ENCODE assay signal across 8 cellular contexts in the genomic region with DNA sequence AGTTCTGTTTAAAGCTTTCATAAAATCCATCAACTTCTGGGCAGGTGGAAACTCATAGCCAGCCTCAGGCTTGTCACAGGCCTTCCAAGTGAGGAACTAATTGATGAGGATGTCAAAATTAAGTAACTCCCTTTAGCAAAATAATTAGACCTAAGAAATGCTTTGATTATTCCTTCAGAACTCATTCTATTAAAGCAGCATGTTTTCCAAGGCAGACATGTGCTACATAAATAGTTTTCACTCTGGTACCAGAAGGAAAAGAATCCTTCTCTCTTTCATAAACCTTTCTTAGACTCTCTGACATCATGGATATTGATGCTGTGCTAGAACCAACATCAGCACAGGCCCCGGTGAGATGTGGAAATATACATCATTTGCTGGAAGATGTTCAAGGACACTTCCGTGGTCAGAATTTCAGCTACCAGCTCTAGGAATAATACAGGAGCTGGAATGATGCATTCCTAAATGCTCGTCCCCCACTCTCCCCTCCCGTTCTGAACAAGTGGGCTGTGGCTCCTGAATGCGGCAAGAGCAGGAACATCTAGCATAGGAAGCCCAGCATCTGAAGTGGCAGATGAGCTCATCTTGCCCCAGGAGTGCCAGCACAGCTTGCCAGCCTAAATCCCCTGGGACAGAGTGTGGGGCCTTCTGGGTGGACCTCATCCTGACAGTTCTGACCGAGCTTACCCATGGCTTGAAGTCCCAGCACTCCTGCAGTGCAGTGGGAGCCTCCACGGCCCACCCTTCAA.
DNase-seq lines count a peak whose midpoint lies in the region; ATAC-seq and TF ChIP-seq lines count a peak whose summit lies in the region.

No MANE protein-coding gene starts in this region.

- H3K4me1 Mint-ChIP-seq in endodermal cell, result peaks cover 42% of the 10 kb centered on the region
- H3K4me1 Mint-ChIP-seq in nephron, result peaks cover 85% of the 10 kb centered on the region

- H3K36me3 Mint-ChIP-seq in endodermal cell (ENCODE audit: low read depth) (no peaks in the 10 kb centered on the region), nephron (ENCODE audit: low read depth) (peaks cover 24% of the 10 kb centered on the region)

- H3K9me3 Mint-ChIP-seq in endodermal cell (no peaks in the 10 kb centered on the region), nephron (no peaks in the 10 kb centered on the region)

- 74 to 75% methylated on average over 4 to 7 of the region's 7 CpGs for WGBS in endodermal cell (ENCODE audit: insufficient coverage in 1 of 2, insufficient read length in 1 of 2), 2 experiments

- no peaks in the 10 kb centered on the region for H3K27me3 ChIP-seq in endodermal cell (ENCODE audit: control insufficient read depth, insufficient read depth, low read length, poor library complexity, severe bottlenecking)

- peak overlapping the region; percentile 74 for H3K27ac ChIP-seq in endodermal cell (ENCODE audit: low read depth, low read length)

- DNase-seq in AG10803 (ENCODE audit: low read depth) (peak; percentile 94), NCI-H2196 treated with DMSO at 0.1 percent for 48 hours (lab: John Stamatoyannopoulos, UW; ENCODE audit: unreplicated experiment) (peak; percentile 57), endodermal cell (peak; percentile 65), NCI-H187 treated with DMSO at 0.1 percent for 48 hours (lab: John Stamatoyannopoulos, UW) (no peak), SKM-1 treated with dmso at 0.1 percent for 144 hours (lab: John Stamatoyannopoulos, UW; ENCODE audit: unreplicated experiment) (no peak), 8988T (no peak)

- H3K4me3 ChIP-seq in AG10803 (ENCODE audit: low read length) (peak overlapping the region; percentile 15; the same call in 1 of the 2 replicates), endodermal cell (ENCODE audit: low read length) (no peak overlapping the region)

- peak overlapping the region; percentile 59 for H3K27ac Mint-ChIP-seq in endodermal cell
- H3K27ac Mint-ChIP-seq in nephron, result peak overlapping the region; percentile 88 to 90 (median 89)

- H3K4me1 ChIP-seq in endodermal cell (ENCODE audit: control insufficient read depth, insufficient read depth, low read length), result peaks cover 7% of the 10 kb centered on the region

- no peak overlapping the region for H3K4me3 Mint-ChIP-seq in endodermal cell
- peak overlapping the region in 2 of 3 experiments; percentile 9 to 16 for H3K4me3 Mint-ChIP-seq in nephron

- no peaks in the 10 kb centered on the region for H3K9me3 ChIP-seq in endodermal cell (ENCODE audit: control insufficient read depth, low read length)

- no peak for ATAC-seq in GM19023 (IDR thresholded peaks at IDR 0.05; ENCODE audit: unreplicated experiment)

- no peak for TF ChIP-seq CTCF in AG10803 (conservative IDR thresholded peaks at IDR 0.05; ENCODE audit: low read length)
- no peak for TF ChIP-seq CTCF in endodermal cell (conservative IDR thresholded peaks at IDR 0.05)
- no peak for TF ChIP-seq CTCF in nephron (IDR thresholded peaks at IDR 0.05; ENCODE audit: unreplicated experiment in 3 of 3)

- H3K27me3 Mint-ChIP-seq in endodermal cell (ENCODE audit: insufficient read depth), result no peaks in the 10 kb centered on the region
- H3K27me3 Mint-ChIP-seq in nephron (ENCODE audit: low read depth), result no peaks in the 10 kb centered on the region

- H3K36me3 ChIP-seq in endodermal cell (ENCODE audit: control insufficient read depth, insufficient read depth, low read length), result peaks cover 19% of the 10 kb centered on the region

- H3K9ac ChIP-seq in endodermal cell (ENCODE audit: extremely low read depth, low read length, poor library complexity, severe bottlenecking), result no peak overlapping the region

Comparison
In these comparisons a context has a peak if more than half of its experiments do, and no peak if none do; other contexts are left out.
1. DNase-seq: peak in AG10803 (single experiment), NCI-H2196 treated with DMSO at 0.1 percent for 48 hours (single experiment) and endodermal cell (single experiment); none in NCI-H187 treated with DMSO at 0.1 percent for 48 hours (single experiment), SKM-1 treated with dmso at 0.1 percent for 144 hours (single experiment) and 8988T (single experiment).